Comparison of ENCODE assay signal across 2 cellular contexts in genomic region chr17:39608142-39608541, GRCh38.
TF ChIP-seq lines count a peak whose summit lies in the region.

No MANE protein-coding gene starts in this region.

TF ChIP-seq in Ishikawa, 13 proteins besides CTCF, POLR2A, EP300 and RAD21:
- no peak for TF ChIP-seq ZBTB7A (IDR thresholded peaks at IDR 0.05; ENCODE audit: low read depth)
- TF ChIP-seq NFIC (IDR thresholded peaks at IDR 0.05) = peak; percentile 50
- TF ChIP-seq, protein P1, sequence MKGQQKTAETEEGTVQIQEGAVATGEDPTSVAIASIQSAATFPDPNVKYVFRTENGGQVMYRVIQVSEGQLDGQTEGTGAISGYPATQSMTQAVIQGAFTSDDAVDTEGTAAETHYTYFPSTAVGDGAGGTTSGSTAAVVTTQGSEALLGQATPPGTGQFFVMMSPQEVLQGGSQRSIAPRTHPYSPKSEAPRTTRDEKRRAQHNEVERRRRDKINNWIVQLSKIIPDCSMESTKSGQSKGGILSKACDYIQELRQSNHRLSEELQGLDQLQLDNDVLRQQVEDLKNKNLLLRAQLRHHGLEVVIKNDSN (IDR thresholded peaks at IDR 0.05) = no peak
- TF ChIP-seq TEAD4 (IDR thresholded peaks at IDR 0.05) = no peak
- TF ChIP-seq, protein P2, sequence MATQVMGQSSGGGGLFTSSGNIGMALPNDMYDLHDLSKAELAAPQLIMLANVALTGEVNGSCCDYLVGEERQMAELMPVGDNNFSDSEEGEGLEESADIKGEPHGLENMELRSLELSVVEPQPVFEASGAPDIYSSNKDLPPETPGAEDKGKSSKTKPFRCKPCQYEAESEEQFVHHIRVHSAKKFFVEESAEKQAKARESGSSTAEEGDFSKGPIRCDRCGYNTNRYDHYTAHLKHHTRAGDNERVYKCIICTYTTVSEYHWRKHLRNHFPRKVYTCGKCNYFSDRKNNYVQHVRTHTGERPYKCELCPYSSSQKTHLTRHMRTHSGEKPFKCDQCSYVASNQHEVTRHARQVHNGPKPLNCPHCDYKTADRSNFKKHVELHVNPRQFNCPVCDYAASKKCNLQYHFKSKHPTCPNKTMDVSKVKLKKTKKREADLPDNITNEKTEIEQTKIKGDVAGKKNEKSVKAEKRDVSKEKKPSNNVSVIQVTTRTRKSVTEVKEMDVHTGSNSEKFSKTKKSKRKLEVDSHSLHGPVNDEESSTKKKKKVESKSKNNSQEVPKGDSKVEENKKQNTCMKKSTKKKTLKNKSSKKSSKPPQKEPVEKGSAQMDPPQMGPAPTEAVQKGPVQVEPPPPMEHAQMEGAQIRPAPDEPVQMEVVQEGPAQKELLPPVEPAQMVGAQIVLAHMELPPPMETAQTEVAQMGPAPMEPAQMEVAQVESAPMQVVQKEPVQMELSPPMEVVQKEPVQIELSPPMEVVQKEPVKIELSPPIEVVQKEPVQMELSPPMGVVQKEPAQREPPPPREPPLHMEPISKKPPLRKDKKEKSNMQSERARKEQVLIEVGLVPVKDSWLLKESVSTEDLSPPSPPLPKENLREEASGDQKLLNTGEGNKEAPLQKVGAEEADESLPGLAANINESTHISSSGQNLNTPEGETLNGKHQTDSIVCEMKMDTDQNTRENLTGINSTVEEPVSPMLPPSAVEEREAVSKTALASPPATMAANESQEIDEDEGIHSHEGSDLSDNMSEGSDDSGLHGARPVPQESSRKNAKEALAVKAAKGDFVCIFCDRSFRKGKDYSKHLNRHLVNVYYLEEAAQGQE (IDR thresholded peaks at IDR 0.05; ENCODE audit: low read depth) = no peak

TF ChIP-seq in H1, 55 proteins besides CTCF, POLR2A, EP300 and RAD21:
- TF ChIP-seq BRCA1 (IDR thresholded peaks at IDR 0.05; ENCODE audit: low read depth, low read length) (no peak), JUN (IDR thresholded peaks at IDR 0.05; ENCODE audit: low read depth, low read length) (no peak), FOSL1 (IDR thresholded peaks at IDR 0.05; ENCODE audit: insufficient read depth, low read depth, low read length) (no peak), SRF (IDR thresholded peaks at IDR 0.05; ENCODE audit: low read depth, low read length) (no peak), SP2 (IDR thresholded peaks at IDR 0.05; ENCODE audit: low read length) (no peak), ATF3 (IDR thresholded peaks at IDR 0.05; ENCODE audit: insufficient read depth, low read depth, low read length) (no peak), MAX (IDR thresholded peaks at IDR 0.05) (no peak), NANOG (IDR thresholded peaks at IDR 0.05; ENCODE audit: insufficient read depth, low read depth, low read length, poor library complexity, severe bottlenecking) (no peak)
